Comparison of ENCODE assay signal across 8 cellular contexts in the genomic region with DNA sequence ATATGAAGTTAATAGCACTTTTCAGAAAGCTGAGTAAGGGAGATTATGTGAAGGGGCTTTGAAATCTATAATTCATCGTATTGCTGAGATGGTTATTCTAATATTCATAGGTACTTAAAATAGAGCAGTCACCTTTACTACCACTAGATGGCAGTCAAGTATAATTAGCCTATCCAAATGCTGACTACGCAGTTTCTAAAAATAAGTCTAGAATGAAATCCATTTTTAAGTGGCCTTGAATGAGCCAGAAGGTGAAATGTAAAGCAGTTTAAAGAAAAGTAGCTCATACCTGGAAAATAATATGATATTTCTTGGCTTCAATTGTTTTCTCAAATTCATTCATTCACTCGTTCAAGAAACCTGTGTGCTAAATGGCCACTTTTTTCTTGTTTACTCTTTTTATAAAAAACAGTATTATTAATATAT.
A peak's percentile ranks its signal among the peaks of the same experiment; 100 is the strongest.
DNase-seq lines count a peak whose midpoint lies in the region; ATAC-seq and TF ChIP-seq lines count a peak whose summit lies in the region.

No MANE protein-coding gene starts in this region.

- no peak overlapping the region for H3K4me3 ChIP-seq in HL-60 (replicated peaks; ENCODE audit: insufficient read depth, low read length)
- no peak overlapping the region for H3K4me3 ChIP-seq in fibroblast of mammary gland (ENCODE audit: control insufficient read depth, low read depth, low read length)
- H3K4me3 ChIP-seq in osteoblast (ENCODE audit: insufficient read depth, low read length), result no peak overlapping the region

- H3K4me1 Mint-ChIP-seq in Calu3 (ENCODE audit: low read depth, unreplicated experiment), result no peaks in the 10 kb centered on the region

- DNase-seq in Calu3, result no peak
- DNase-seq in HL-60 (ENCODE audit: low read depth in 1 of 2, low spot score in 1 of 2), result no peak
- DNase-seq in SK-MEL-5 (ENCODE audit: low read depth, low spot score), result peak; percentile 60
- DNase-seq in fibroblast of mammary gland (ENCODE audit: low read depth), result peak; percentile 63
- DNase-seq in osteoblast (ENCODE audit: insufficient read length, low spot score, missing footprints), result peak; percentile 88
- no peak for DNase-seq in stimulated activated CD4-positive, alpha-beta T cell treated with anti-CD3 and anti-CD28 coated beads, Interleukin-2, amount 100 ng/mL, for 24 hours
- DNase-seq in stimulated activated naive CD4-positive, alpha-beta T cell treated with Interleukin-2 at 50 U/mL for 16 hours (lab: John Stamatoyannopoulos, UW), result no peak

- peak; percentile 52 for TF ChIP-seq CTCF in Calu3 (IDR thresholded peaks at IDR 0.05; ENCODE audit: unreplicated experiment)
- peak; percentile 32 for TF ChIP-seq CTCF in HL-60 (IDR thresholded peaks at IDR 0.05; ENCODE audit: insufficient read depth, low read length)
- TF ChIP-seq CTCF in fibroblast of mammary gland (conservative IDR thresholded peaks at IDR 0.05; ENCODE audit: control insufficient read depth, insufficient read depth, low read depth, low read length), result peak; percentile 87
- TF ChIP-seq CTCF in osteoblast (IDR thresholded peaks at IDR 0.05; ENCODE audit: extremely low read depth, low read depth, low read length), result peak; percentile 79

- no peaks in the 10 kb centered on the region for H4K20me1 ChIP-seq in osteoblast (ENCODE audit: insufficient read depth, low read length)

- H3K27me3 ChIP-seq in HL-60 (ENCODE audit: insufficient read depth, poor library complexity, severe bottlenecking) (no peaks in the 10 kb centered on the region), osteoblast (ENCODE audit: insufficient read depth, low read length) (no peaks in the 10 kb centered on the region)

- no peak overlapping the region for H2AFZ ChIP-seq in osteoblast (ENCODE audit: low read length)

- no TSS peak for BruUV-seq in Calu3 (replicated peaks; lab: Mats Ljungman, UMichigan)

- no peaks in the 10 kb centered on the region for H3K36me3 ChIP-seq in osteoblast (ENCODE audit: insufficient read depth, low read length)

- no peaks in the 10 kb centered on the region for H3K79me2 ChIP-seq in osteoblast (ENCODE audit: insufficient read depth, low read length)

- no peak overlapping the region for H3K4me2 ChIP-seq in osteoblast (ENCODE audit: insufficient read depth, low read length)

- H3K36me3 Mint-ChIP-seq in Calu3 (ENCODE audit: insufficient read depth, unreplicated experiment), result no peaks in the 10 kb centered on the region

- CTCF ChIA-PET in Calu3 (lab: Charles Lee), result no interaction called here

- no peak overlapping the region for H3K27ac Mint-ChIP-seq in Calu3 (ENCODE audit: unreplicated experiment)

- H3K4me1 ChIP-seq in osteoblast (ENCODE audit: insufficient read depth, low read length), result no peaks in the 10 kb centered on the region

- no peaks in the 10 kb centered on the region for H3K9me3 ChIP-seq in osteoblast (ENCODE audit: low read depth, low read length)

- peaks cover 32% of the 10 kb centered on the region for H3K27me3 Mint-ChIP-seq in Calu3 (ENCODE audit: unreplicated experiment)

- intact Hi-C loops in Calu3 (cut with micrococcal nuclease; ENCODE audit: unreplicated experiment), result loop anchor here (2.0 kb wide), 1 partner anchor 1939 kb away; no protein-coding TSS in a partner anchor

- no peak overlapping the region for H3K4me3 Mint-ChIP-seq in Calu3 (ENCODE audit: low read depth, unreplicated experiment)

- H3K27ac ChIP-seq in HL-60 (replicated peaks) (no peak overlapping the region), osteoblast (ENCODE audit: low read depth, low read length) (no peak overlapping the region)

- H3K9me3 Mint-ChIP-seq in Calu3 (ENCODE audit: low read depth, unreplicated experiment), result peaks cover 3% of the 10 kb centered on the region

- in situ Hi-C loops in SK-MEL-5 (cut with HindIII; ENCODE audit: low pct_unique_long_range_greater_than_20kb, low sequenced_read_pairs), result no loop called here

- ATAC-seq in GM19035 (IDR thresholded peaks at IDR 0.05; ENCODE audit: unreplicated experiment), result peak; percentile 82

Comparison
In these comparisons a context has a peak if more than half of its experiments do, and no peak if none do; other contexts are left out.
1. DNase-seq: peak in SK-MEL-5 (single experiment), fibroblast of mammary gland (single experiment) and osteoblast (single experiment); none in Calu3 (single experiment), HL-60 (0 of 2), stimulated activated CD4-positive, alpha-beta T cell treated with anti-CD3 and anti-CD28 coated beads, Interleukin-2, amount 100 ng/mL, for 24 hours (0 of 2) and stimulated activated naive CD4-positive, alpha-beta T cell treated with Interleukin-2 at 50 U/mL for 16 hours (single experiment).
2. CTCF ChIP-seq: peak in every context shown above with its lines; median percentile 87 in fibroblast of mammary gland; 79 in osteoblast; 52 in Calu3; 32 in HL-60.